In genomic region chr5:143001764-143002351, GRCh38 we compare ENCODE assay signal across 8 cellular contexts.
A peak's percentile ranks its signal among the peaks of the same experiment; 100 is the strongest.
DNase-seq lines count a peak whose midpoint lies in the region; ATAC-seq and TF ChIP-seq lines count a peak whose summit lies in the region.

No MANE protein-coding gene starts in this region.

- peaks cover 7% of the 10 kb centered on the region for H3K36me3 Mint-ChIP-seq in activated naive CD8-positive, alpha-beta T cell

- peak overlapping the region; percentile 98 for H3K27ac Mint-ChIP-seq in activated naive CD8-positive, alpha-beta T cell

- no peak for TF ChIP-seq CTCF in A673 (conservative IDR thresholded peaks at IDR 0.05; ENCODE audit: low read depth, low read length)

- H3K4me1 Mint-ChIP-seq in activated naive CD8-positive, alpha-beta T cell (ENCODE audit: low read depth): peaks cover 76% of the 10 kb centered on the region

- no peaks in the 10 kb centered on the region for H3K27me3 Mint-ChIP-seq in activated naive CD8-positive, alpha-beta T cell

- H3K9me3 Mint-ChIP-seq in activated naive CD8-positive, alpha-beta T cell (ENCODE audit: low read depth): no peaks in the 10 kb centered on the region

- CTCF ChIA-PET in A673 (lab: Charles Lee): interaction anchor here (0.6 kb wide), 1 partner anchor 10 kb away, joined by 3 read pairs; no protein-coding TSS in a partner anchor

- peak; percentile 21 for DNase-seq in A673 (ENCODE audit: low spot score)
- peak; percentile 83 for DNase-seq in HT1080 (ENCODE audit: low read depth)
- DNase-seq in HuH-7 (ENCODE audit: low spot score): no peak

- H3K4me1 ChIP-seq in A673 (ENCODE audit: insufficient read depth, low read length, poor library complexity, severe bottlenecking): peaks cover 31% of the 10 kb centered on the region

- H3K4me3 Mint-ChIP-seq in activated naive CD8-positive, alpha-beta T cell: peak overlapping the region; percentile 42

- H3K27ac ChIP-seq in A673 (ENCODE audit: low read depth, low read length, poor library complexity, severe bottlenecking): peak overlapping the region; percentile 89
- peak overlapping the region; percentile 21 for H3K27ac ChIP-seq in layer of hippocampus (ENCODE audit: low read depth, low read length)

- H3K36me3 ChIP-seq in A673 (ENCODE audit: insufficient read depth, low read length, poor library complexity, severe bottlenecking): no peaks in the 10 kb centered on the region

- no TSS peak for BruUV-seq in A673 (replicated peaks; lab: Mats Ljungman, UMichigan)

- no peak for ATAC-seq in GM21529 (IDR thresholded peaks at IDR 0.05; ENCODE audit: unreplicated experiment)
- no peak for ATAC-seq in HG03175 (IDR thresholded peaks at IDR 0.05; ENCODE audit: unreplicated experiment)
- no peak for ATAC-seq in GM18519 (IDR thresholded peaks at IDR 0.05; ENCODE audit: low FRiP score, unreplicated experiment)

- no peak overlapping the region for H3K4me3 ChIP-seq in A673 (ENCODE audit: low read depth, low read length, poor library complexity, severe bottlenecking)

- POLR2A ChIA-PET in A673 (lab: Charles Lee; ENCODE audit: low non-redundant PET): interaction anchor here (0.6 kb wide), 1 partner anchor 546 kb away, joined by 4 read pairs; no protein-coding TSS in a partner anchor

- no peaks in the 10 kb centered on the region for H3K9me3 ChIP-seq in A673 (ENCODE audit: low read depth, low read length, poor library complexity, severe bottlenecking)

- H3K27me3 ChIP-seq in A673 (replicated peaks; ENCODE audit: insufficient read depth, low read depth, low read length, poor library complexity) (no peaks in the 10 kb centered on the region), layer of hippocampus (ENCODE audit: control insufficient read depth, insufficient read depth, low read length) (no peaks in the 10 kb centered on the region)

- intact Hi-C loops in A673 (cut with micrococcal nuclease; ENCODE audit: unreplicated experiment): loop anchor here (5.0 kb wide), 1 partner anchor 825 kb away; no protein-coding TSS in a partner anchor
